ENCODE assay signal across 18 cellular contexts in the genomic region with DNA sequence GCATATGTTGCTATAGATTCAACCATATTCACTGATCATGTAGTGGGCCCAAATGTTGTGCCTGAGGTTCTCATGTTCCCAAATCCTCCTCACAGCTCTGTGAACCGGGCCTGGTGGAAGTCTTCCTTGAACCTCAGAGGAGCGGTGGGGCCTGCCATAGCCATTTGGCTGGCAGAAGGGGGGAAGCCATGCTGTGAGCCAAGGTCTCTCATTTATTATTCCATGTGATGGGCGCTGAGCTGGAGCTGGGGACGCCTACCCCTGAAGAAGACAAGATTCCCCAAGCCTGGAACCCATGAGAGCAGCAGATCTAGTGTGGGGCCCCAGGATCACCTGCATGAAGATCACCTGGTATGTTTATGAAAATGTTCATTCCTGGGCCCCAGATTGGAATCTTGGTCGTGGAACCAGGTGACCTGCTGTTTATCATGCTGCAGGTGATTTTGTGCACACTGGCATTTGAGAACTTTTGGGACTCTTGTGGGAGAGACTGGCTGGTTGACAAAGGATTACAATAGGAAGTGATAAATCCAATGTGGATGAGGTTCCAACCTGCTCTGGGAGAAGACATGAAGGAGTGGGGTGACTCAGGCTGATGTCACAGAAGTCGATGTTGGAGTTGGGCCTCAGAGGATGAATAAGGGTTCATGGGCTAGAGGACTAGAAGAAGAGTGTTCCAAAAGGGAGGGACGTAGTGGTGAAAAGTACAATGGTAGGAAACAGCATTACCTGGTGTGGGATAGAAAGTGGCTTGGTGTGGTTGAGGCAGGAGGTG.
DNase-seq lines count a peak whose midpoint lies in the region; ATAC-seq and TF ChIP-seq lines count a peak whose summit lies in the region.
"Had no signal": no experiment of that assay in that cellular context is flagged by ENCODE, and none has a peak within 500 bp of the region (broad histone marks: within the 10 kb centered on the region; RNA-seq: fewer than 3 reads in every experiment).

No MANE protein-coding gene starts in this region.

- TF ChIP-seq CTCF in astrocyte of the spinal cord (IDR thresholded peaks at IDR 0.05; ENCODE audit: low read depth, low read length) (no peak), foreskin fibroblast (IDR thresholded peaks at IDR 0.05; ENCODE audit: low read depth, low read length) (no peak)

- H3K4me3 ChIP-seq in astrocyte of the spinal cord (ENCODE audit: low read depth, low read length) (no peak overlapping the region), foreskin fibroblast (ENCODE audit: low read depth in 1 of 2, low read length in 2 of 2) (no peak overlapping the region)
- H3K4me3 ChIP-seq: adrenal gland had no signal

- DNase-seq in AG08396 (ENCODE audit: low spot score) (peak; percentile 56), HPDE6-E6E7 (ENCODE audit: extremely low spot score) (peak; percentile 72), astrocyte of the spinal cord (ENCODE audit: low read depth, low spot score) (peak; percentile 74), foreskin fibroblast (peak; percentile 81 to 89), epidermal melanocyte (ENCODE audit: insufficient read length, low spot score) (no peak), SK-N-DZ (ENCODE audit: low spot score) (no peak)
- DNase-seq: activated CD4-positive, alpha-beta T cell treated with anti-CD3 and anti-CD28 coated beads, Interleukin-2, amount 10 ng/mL, durations not matched to agents 24 days and 14 days; activated T-cell treated with anti-CD3 and anti-CD28 coated beads, Interleukin-2, amount 50 U/mL, for 4 hours; DMS79 treated with DMSO at 0.1 percent for 48 hours; glutamatergic neuron; left cardiac atrium; NCI-H1436 treated with DMSO at 0.1 percent for 48 hours; posterior cingulate gyrus; stimulated activated CD4-positive, alpha-beta T cell treated with anti-CD3 and anti-CD28 coated beads, Interleukin-12 subunit alpha, Interleukin-12 subunit beta, amount 100 ng/mL, for 4 hours; T-helper 2 cell had no signal

- in situ Hi-C loops in astrocyte of the spinal cord (cut with HindIII; ENCODE audit: low sequenced_read_pairs) = no loop called here

- ATAC-seq in GM19351 (IDR thresholded peaks at IDR 0.05; ENCODE audit: unreplicated experiment) (no peak), HG03095 (IDR thresholded peaks at IDR 0.05; ENCODE audit: unreplicated experiment) (no peak)
- ATAC-seq: activated T-cell treated with anti-CD3 and anti-CD28 coated beads, Interleukin-2, amount 50 U/mL, for 4 hours had no signal

Comparison
In these comparisons a context has a peak if more than half of its experiments do, and no peak if none do; other contexts are left out.
1. DNase-seq: peak in AG08396 (single experiment), HPDE6-E6E7 (single experiment), astrocyte of the spinal cord (single experiment) and foreskin fibroblast (2 of 2); none in epidermal melanocyte (single experiment) and SK-N-DZ (single experiment).